Comparison of ENCODE assay signal across 9 cellular contexts in the genomic region with DNA sequence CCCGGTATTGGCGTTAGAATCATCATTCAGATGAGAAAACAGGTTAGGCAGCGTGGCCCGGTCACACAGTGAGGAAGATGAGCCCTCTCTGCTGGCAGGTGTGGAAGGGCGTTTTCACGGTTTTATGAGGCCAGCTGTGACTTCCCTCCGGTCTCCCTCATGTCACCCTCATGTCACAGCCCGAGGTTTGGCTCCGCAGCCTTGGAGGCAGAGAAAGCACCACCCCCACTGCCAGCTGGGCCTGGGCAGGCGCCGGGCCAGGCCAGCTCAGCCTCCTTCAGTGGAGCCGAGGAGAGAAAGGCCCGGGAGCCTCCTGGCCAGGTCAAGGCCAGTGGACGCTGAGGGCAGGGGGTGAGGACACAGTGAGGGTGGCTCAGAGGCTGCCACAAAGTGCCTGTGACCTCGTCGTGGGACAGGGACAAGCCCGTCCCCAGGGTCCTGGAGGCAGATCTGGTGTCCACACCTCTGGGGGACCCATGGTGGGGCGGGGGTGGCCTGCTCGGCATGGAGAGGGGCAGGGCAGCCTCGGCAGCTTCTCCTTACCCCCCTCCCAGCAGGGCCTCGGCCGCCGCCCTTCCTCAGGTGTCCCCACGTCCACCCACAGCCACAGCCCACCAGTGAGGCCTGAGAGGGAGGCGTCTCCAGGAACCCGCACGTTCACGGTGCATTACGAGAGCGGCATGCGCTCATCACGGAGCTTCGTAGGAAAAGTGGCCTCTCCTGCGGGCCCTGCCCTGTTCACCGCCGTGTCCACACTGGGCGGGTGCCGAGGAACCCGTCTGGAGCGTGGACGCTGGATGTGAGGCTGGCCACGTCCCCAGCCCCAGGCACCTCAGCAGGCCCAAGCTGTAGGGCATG. TPM values are rescaled to one million over a fixed set of nuclear protein-coding genes. Genes with fewer than 3 reads are reported as not detected.
A peak's percentile ranks its signal among the peaks of the same experiment; 100 is the strongest.
DNase-seq lines count a peak whose midpoint lies in the region; ATAC-seq and TF ChIP-seq lines count a peak whose summit lies in the region.
"Had no signal": no experiment of that assay in that cellular context is flagged by ENCODE, and none has a peak within 500 bp of the region (broad histone marks: within the 10 kb centered on the region; RNA-seq: fewer than 3 reads in every experiment).

No MANE protein-coding gene starts in this region.

- ATAC-seq in Right ventricle myocardium superior (ENCODE audit: poor library complexity) (peak; percentile 18), Right ventricle myocardium inferior (no peak), GM19397 (IDR thresholded peaks at IDR 0.05; ENCODE audit: unreplicated experiment) (no peak), GM18498 (IDR thresholded peaks at IDR 0.05; ENCODE audit: unreplicated experiment) (no peak), HG03135 (IDR thresholded peaks at IDR 0.05; ENCODE audit: unreplicated experiment) (no peak), HG03280 (IDR thresholded peaks at IDR 0.05; ENCODE audit: unreplicated experiment) (no peak)
- ATAC-seq: activated T-helper 17 cell treated with anti-CD3 and anti-CD28 coated beads, Interleukin-2, amount 50 U/mL, for 72 hours had no signal

- H3K4me3 Mint-ChIP-seq in chondrocyte (ENCODE audit: unreplicated experiment) = no peak overlapping the region
- H3K4me3 Mint-ChIP-seq: activated T-helper 17 cell treated with anti-CD3 and anti-CD28 coated beads, Interleukin-2, amount 50 U/mL, for 72 hours had no signal

- intact Hi-C loops in Right ventricle myocardium superior (cut with DNase I) (no loop called here), Right ventricle myocardium inferior (cut with DNase I) (no loop called here)

- H3K27me3 Mint-ChIP-seq in chondrocyte (ENCODE audit: low read depth) = no peaks in the 10 kb centered on the region
- H3K27me3 Mint-ChIP-seq: activated T-helper 17 cell treated with anti-CD3 and anti-CD28 coated beads, Interleukin-2, amount 50 U/mL, for 72 hours had no signal

- peaks cover 5% of the 10 kb centered on the region for H3K36me3 Mint-ChIP-seq in chondrocyte (ENCODE audit: low read depth)

- DNase-seq in Right ventricle myocardium superior (no peak), Right ventricle myocardium inferior (ENCODE audit: missing footprints) (no peak), chondrocyte (ENCODE audit: low spot score) (peak; percentile 90), myocyte (ENCODE audit: low read depth) (peak; percentile 31)

- no peaks in the 10 kb centered on the region for H3K9me3 Mint-ChIP-seq in chondrocyte (ENCODE audit: low read depth)
- H3K9me3 Mint-ChIP-seq: activated T-helper 17 cell treated with anti-CD3 and anti-CD28 coated beads, Interleukin-2, amount 50 U/mL, for 72 hours had no signal

- no peaks in the 10 kb centered on the region for H3K4me1 Mint-ChIP-seq in chondrocyte (ENCODE audit: low read depth)
- H3K4me1 Mint-ChIP-seq: activated T-helper 17 cell treated with anti-CD3 and anti-CD28 coated beads, Interleukin-2, amount 50 U/mL, for 72 hours had no signal

- no peak for TF ChIP-seq CTCF in chondrocyte (IDR thresholded peaks at IDR 0.05)

- no peak overlapping the region for H3K27ac Mint-ChIP-seq in chondrocyte (ENCODE audit: unreplicated experiment)
- H3K27ac Mint-ChIP-seq: activated T-helper 17 cell treated with anti-CD3 and anti-CD28 coated beads, Interleukin-2, amount 50 U/mL, for 72 hours had no signal

RNA-seq across cellular contexts. Expression of gene EXD3, which starts 32.2 kb away (rescaled TPM):
- 6.9 TPM for total RNA-seq in Right ventricle myocardium superior
- total RNA-seq in Right ventricle myocardium inferior = 6.8 TPM
- 10.7 to 15.7 TPM (median 11.6 TPM) in 3 replicates for total RNA-seq in chondrocyte
- total RNA-seq in myocyte = 12.5 and 15.3 TPM in 2 replicates
- polyA plus RNA-seq in myocyte (2012) = 12.5 TPM

RNA-seq across cellular contexts. Expression of gene NOXA1, which starts 32.4 kb away (rescaled TPM):
- 1.7 TPM for total RNA-seq in Right ventricle myocardium superior
- total RNA-seq in Right ventricle myocardium inferior = 2.2 TPM
- total RNA-seq in chondrocyte = 0.97 to 2.5 TPM (median 2.0 TPM) in 3 replicates
- 1.2 and 3.1 TPM in 2 replicates for total RNA-seq in myocyte
- 1.6 TPM for polyA plus RNA-seq in myocyte (2012)

RNA-seq across cellular contexts. Expression of gene ENTPD8, which starts 50.4 kb away (rescaled TPM):
- total RNA-seq in Right ventricle myocardium superior (not detected), Right ventricle myocardium inferior (not detected), chondrocyte (0.10 TPM in 1 of 3 replicates, not detected in the others), myocyte (0.19 and 0.31 TPM in 2 replicates)
- polyA plus RNA-seq in myocyte (2012) = 0.14 TPM
- total RNA-seq: activated T-helper 17 cell treated with anti-CD3 and anti-CD28 coated beads, Interleukin-2, amount 50 U/mL, for 72 hours had no signal

Comparison
In these comparisons a context has a peak if more than half of its experiments do, and no peak if none do; other contexts are left out.
1. DNase-seq: peak in chondrocyte (single experiment) and myocyte (single experiment); none in Right ventricle myocardium superior (single experiment) and Right ventricle myocardium inferior (single experiment).